21 cellular contexts compared by ENCODE assay signal in the genomic region with DNA sequence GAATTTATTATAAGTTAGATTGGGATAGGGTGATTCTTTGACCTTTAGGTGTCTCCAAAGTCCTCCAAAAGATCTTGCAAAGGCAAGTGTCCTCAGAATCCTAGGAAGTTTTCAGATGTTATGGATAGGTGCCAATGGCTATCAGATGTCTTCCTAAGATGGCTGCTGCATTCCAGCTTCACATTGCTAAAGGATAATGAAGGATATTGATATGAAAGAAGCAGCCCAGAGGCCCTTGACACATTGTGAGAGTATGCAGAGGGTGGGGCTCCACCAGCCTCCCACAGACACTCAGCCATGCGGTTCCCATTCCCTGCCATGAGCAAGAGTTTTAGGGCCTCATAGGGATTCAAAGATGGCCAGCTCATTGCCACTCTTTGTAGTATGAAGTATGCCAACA. TPM values are rescaled to one million over a fixed set of nuclear protein-coding genes. Genes with fewer than 3 reads are reported as not detected.
"Had no signal": no experiment of that assay in that cellular context is flagged by ENCODE, and none has a peak within 500 bp of the region (broad histone marks: within the 10 kb centered on the region; RNA-seq: fewer than 3 reads in every experiment).

No MANE protein-coding gene starts in this region.

- H3K27ac Mint-ChIP-seq: activated CD4-positive, alpha-beta memory T cell treated with anti-CD3 and anti-CD28 coated beads for 36 hours; activated naive CD4-positive, alpha-beta T cell treated with anti-CD3 and anti-CD28 coated beads, Interleukin-2, amount 50 U/mL, for 24 hours; activated T-cell treated with anti-CD3 and anti-CD28 coated beads, Interleukin-2, amount 50 U/mL, for 24 hours; natural killer cell treated with Interleukin-12 subunit alpha and Interleukin-12 subunit beta and Interleukin-15 and Interleukin-18, amount 100 ng/mL, for 72 hours; type B pancreatic cell had no signal

- H3K27ac ChIP-seq: left ventricle myocardium inferior, right atrium auricular region, skin epidermis, suprapubic skin, VCaP had no signal

- H3K4me1 ChIP-seq: left ventricle myocardium inferior, right atrium auricular region, suprapubic skin had no signal

- H3K36me3 Mint-ChIP-seq: activated CD4-positive, alpha-beta memory T cell treated with anti-CD3 and anti-CD28 coated beads for 36 hours; type B pancreatic cell had no signal

- H3K9me3 ChIP-seq: suprapubic skin had no signal

- H3K27me3 Mint-ChIP-seq: type B pancreatic cell had no signal

- DNase-seq: activated CD4-positive, alpha-beta memory T cell treated with anti-CD3 and anti-CD28 coated beads for 36 hours; activated T-cell treated with anti-CD3 and anti-CD28 coated beads, Interleukin-2, amount 50 U/mL, for 24 hours; central memory CD4-positive, alpha-beta T cell; cortex of kidney; effector CD8-positive, alpha-beta T cell; kidney; left ventricle myocardium inferior; mesenchymal stem cell; nucleus accumbens; stimulated activated CD4-positive, alpha-beta T cell treated with anti-CD3 and anti-CD28 coated beads, Interleukin-4, amount 100 ng/mL, for 24 hours; stimulated activated CD8-positive, alpha-beta memory T cell treated with anti-CD3 and anti-CD28 coated beads, Interleukin-4, amount 100 ng/mL, for 48 hours; stimulated activated naive CD8-positive, alpha-beta T cell treated with anti-CD3 and anti-CD28 coated beads, Interleukin-15, Interleukin-2, amounts not matched to agents 100 U/mL and 50 U/mL, for 24 hours; T-helper 1 cell had no signal

- H3K4me3 Mint-ChIP-seq: activated CD4-positive, alpha-beta memory T cell treated with anti-CD3 and anti-CD28 coated beads for 36 hours; activated naive CD4-positive, alpha-beta T cell treated with anti-CD3 and anti-CD28 coated beads, Interleukin-2, amount 50 U/mL, for 24 hours; activated T-cell treated with anti-CD3 and anti-CD28 coated beads, Interleukin-2, amount 50 U/mL, for 24 hours; natural killer cell treated with Interleukin-12 subunit alpha and Interleukin-12 subunit beta and Interleukin-15 and Interleukin-18, amount 100 ng/mL, for 72 hours; type B pancreatic cell had no signal

- H3K27me3 ChIP-seq: right atrium auricular region, suprapubic skin had no signal

- H3K4me1 Mint-ChIP-seq: activated naive CD4-positive, alpha-beta T cell treated with anti-CD3 and anti-CD28 coated beads, Interleukin-2, amount 50 U/mL, for 24 hours had no signal

- ATAC-seq: natural killer cell treated with Interleukin-12 subunit alpha and Interleukin-12 subunit beta and Interleukin-15 and Interleukin-18, amount 100 ng/mL, for 72 hours; stimulated activated naive CD8-positive, alpha-beta T cell treated with anti-CD3 and anti-CD28 coated beads, Interleukin-15, Interleukin-2, amounts not matched to agents 100 U/mL and 50 U/mL, for 24 hours had no signal

- H3K36me3 ChIP-seq: left ventricle myocardium inferior, right atrium auricular region, suprapubic skin had no signal

- H3K4me3 ChIP-seq: left ventricle myocardium inferior, right atrium auricular region, skin epidermis, suprapubic skin had no signal

RNA-seq across cellular contexts. Expression of a gene that starts 22.3 kb away (rescaled TPM):
- total RNA-seq: activated CD4-positive, alpha-beta memory T cell treated with anti-CD3 and anti-CD28 coated beads for 36 hours; kidney; natural killer cell treated with Interleukin-12 subunit alpha and Interleukin-12 subunit beta and Interleukin-15 and Interleukin-18, amount 100 ng/mL, for 72 hours; posterior vena cava had no signal
